In genomic region chr12:1993871-1994371, GRCh38 we compare ENCODE assay signal across 11 cellular contexts. TPM values are rescaled to one million over a fixed set of nuclear protein-coding genes. Genes with fewer than 3 reads are reported as not detected.
A peak's percentile ranks its signal among the peaks of the same experiment; 100 is the strongest.
DNase-seq lines count a peak whose midpoint lies in the region; ATAC-seq, FAIRE-seq and TF ChIP-seq lines count a peak whose summit lies in the region.
"Had no signal": no experiment of that assay in that cellular context is flagged by ENCODE, and none has a peak within 500 bp of the region (broad histone marks: within the 10 kb centered on the region; RNA-seq: fewer than 3 reads in every experiment).

No MANE protein-coding gene starts in this region.

- no peak overlapping the region for H3K4me3 Mint-ChIP-seq in GM23338
- H3K4me3 Mint-ChIP-seq in activated T-helper 1 cell treated with anti-CD3 and anti-CD28 coated beads, Interleukin-12 subunit alpha, Interleukin-12 subunit beta, Interleukin-2, Interleukin-4 antibody, amounts not matched to agents 30 ng/mL and 10 ng/mL and 1 ng/mL, durations not matched to agents 14 hours and 24 hours and 36 hours = no peak overlapping the region
- H3K4me3 Mint-ChIP-seq: activated naive CD4-positive, alpha-beta T cell treated with anti-CD3 and anti-CD28 coated beads for 36 hours had no signal

- H3K4me3 ChIP-seq in epithelial cell of esophagus (ENCODE audit: low read length) (no peak overlapping the region), pancreas (no peak overlapping the region), GM23338 (no peak overlapping the region)

- H3K4me2 ChIP-seq in GM23338 = no peak overlapping the region

- TF ChIP-seq CTCF in epithelial cell of esophagus (IDR thresholded peaks at IDR 0.05; ENCODE audit: insufficient read depth, low read depth, low read length, missing control alignments) (no peak), pancreas (IDR thresholded peaks at IDR 0.05) (no peak), GM23338 (conservative IDR thresholded peaks at IDR 0.05; ENCODE audit: low read depth in 2 of 2) (no peak)

- H3K27ac Mint-ChIP-seq in GM23338 = no peak overlapping the region
- H3K27ac Mint-ChIP-seq in activated T-helper 1 cell treated with anti-CD3 and anti-CD28 coated beads, Interleukin-12 subunit alpha, Interleukin-12 subunit beta, Interleukin-2, Interleukin-4 antibody, amounts not matched to agents 30 ng/mL and 10 ng/mL and 1 ng/mL, durations not matched to agents 14 hours and 24 hours and 36 hours = no peak overlapping the region
- H3K27ac Mint-ChIP-seq: activated naive CD4-positive, alpha-beta T cell treated with anti-CD3 and anti-CD28 coated beads for 36 hours had no signal

- H3K27me3 ChIP-seq in pancreas (no peaks in the 10 kb centered on the region), GM23338 (ENCODE audit: insufficient read depth) (no peaks in the 10 kb centered on the region)

- intact Hi-C loops in pancreas (cut with DNase I) = no loop called here
- intact Hi-C loops in activated T-helper 1 cell treated with anti-CD3 and anti-CD28 coated beads, Interleukin-12 subunit alpha, Interleukin-12 subunit beta, Interleukin-2, Interleukin-4 antibody, amounts not matched to agents 30 ng/mL and 10 ng/mL and 1 ng/mL, durations not matched to agents 14 hours and 24 hours and 36 hours (cut with micrococcal nuclease) = no loop called here

- no peaks in the 10 kb centered on the region for H3F3A ChIP-seq in GM23338 (replicated peaks; ENCODE audit: low read depth)

- H4K20me1 ChIP-seq in GM23338 (replicated peaks; ENCODE audit: insufficient read depth) = no peaks in the 10 kb centered on the region

- H3K9me3 ChIP-seq in pancreas = no peaks in the 10 kb centered on the region

- peaks cover 43% of the 10 kb centered on the region for H3K4me1 Mint-ChIP-seq in GM23338
- H3K4me1 Mint-ChIP-seq in activated T-helper 1 cell treated with anti-CD3 and anti-CD28 coated beads, Interleukin-12 subunit alpha, Interleukin-12 subunit beta, Interleukin-2, Interleukin-4 antibody, amounts not matched to agents 30 ng/mL and 10 ng/mL and 1 ng/mL, durations not matched to agents 14 hours and 24 hours and 36 hours (ENCODE audit: low read depth) = peaks cover 23% of the 10 kb centered on the region

- no peak overlapping the region for H2AFZ ChIP-seq in GM23338

- H3K79me2 ChIP-seq in GM23338 (replicated peaks; ENCODE audit: insufficient read depth) = peaks cover 6% of the 10 kb centered on the region; the same call in 1 of the 2 replicates

- H3K27ac ChIP-seq in pancreas = no peak overlapping the region
- no peak overlapping the region for H3K27ac ChIP-seq in GM23338 (ENCODE audit: low read depth)

- H3K4me1 ChIP-seq in pancreas (peaks cover 0 to 3% (median 0%) of the 10 kb centered on the region in 3 donors), GM23338 (ENCODE audit: insufficient read depth) (peaks cover 35% of the 10 kb centered on the region)

- peaks cover 0 to 15% (median 0%) of the 10 kb centered on the region in 3 donors for H3K36me3 ChIP-seq in pancreas
- H3K36me3 ChIP-seq in GM23338 (ENCODE audit: insufficient read depth) = no peaks in the 10 kb centered on the region

- H3K9me3 Mint-ChIP-seq in GM23338 = no peaks in the 10 kb centered on the region
- H3K9me3 Mint-ChIP-seq in activated T-helper 1 cell treated with anti-CD3 and anti-CD28 coated beads, Interleukin-12 subunit alpha, Interleukin-12 subunit beta, Interleukin-2, Interleukin-4 antibody, amounts not matched to agents 30 ng/mL and 10 ng/mL and 1 ng/mL, durations not matched to agents 14 hours and 24 hours and 36 hours = no peaks in the 10 kb centered on the region
- H3K9me3 Mint-ChIP-seq: activated naive CD4-positive, alpha-beta T cell treated with anti-CD3 and anti-CD28 coated beads for 36 hours had no signal

- no peaks in the 10 kb centered on the region for H3K27me3 Mint-ChIP-seq in GM23338 (ENCODE audit: insufficient read depth, low read depth, poor library complexity)
- H3K27me3 Mint-ChIP-seq in activated T-helper 1 cell treated with anti-CD3 and anti-CD28 coated beads, Interleukin-12 subunit alpha, Interleukin-12 subunit beta, Interleukin-2, Interleukin-4 antibody, amounts not matched to agents 30 ng/mL and 10 ng/mL and 1 ng/mL, durations not matched to agents 14 hours and 24 hours and 36 hours (ENCODE audit: insufficient read depth) = no peaks in the 10 kb centered on the region

- DNase-seq in EL (peak; percentile 74), NOMO-1 treated with DMSO at 0.1 percent for 48 hours (lab: John Stamatoyannopoulos, UW; ENCODE audit: unreplicated experiment) (peak; percentile 72), epithelial cell of esophagus (ENCODE audit: low read depth) (peak; percentile 74), pancreas (no peak), GM23338 (ENCODE audit: low spot score) (no peak), foreskin melanocyte (no peak), nucleus accumbens (lab: John Stamatoyannopoulos, UW) (no peak)
- DNase-seq in activated T-helper 1 cell treated with anti-CD3 and anti-CD28 coated beads, Interleukin-12 subunit alpha, Interleukin-12 subunit beta, Interleukin-2, Interleukin-4 antibody, amounts not matched to agents 30 ng/mL and 10 ng/mL and 1 ng/mL, durations not matched to agents 14 hours and 24 hours and 36 hours (ENCODE audit: low spot score) = no peak
- DNase-seq: activated naive CD4-positive, alpha-beta T cell treated with anti-CD3 and anti-CD28 coated beads for 36 hours; DND-41; NCI-H2029 treated with DMSO at 0.1 percent for 48 hours had no signal

- peaks cover 37% of the 10 kb centered on the region for H3K36me3 Mint-ChIP-seq in GM23338 (ENCODE audit: low read depth)
- peaks cover 35% of the 10 kb centered on the region for H3K36me3 Mint-ChIP-seq in activated T-helper 1 cell treated with anti-CD3 and anti-CD28 coated beads, Interleukin-12 subunit alpha, Interleukin-12 subunit beta, Interleukin-2, Interleukin-4 antibody, amounts not matched to agents 30 ng/mL and 10 ng/mL and 1 ng/mL, durations not matched to agents 14 hours and 24 hours and 36 hours (ENCODE audit: low read depth)

- H3K9me2 ChIP-seq in GM23338 (ENCODE audit: insufficient read depth) = no peaks in the 10 kb centered on the region

- FAIRE-seq in pancreas (lab: Jason Lieb, UNC) = no peak

- ATAC-seq in pancreas (peak in 3 of 4 donors; percentile 29 to 61 (median 48)), GM23338 (no peak)

- 63 to 75% methylated on average over 2 of the region's 2 CpGs for WGBS in pancreas, 2 donors

TF ChIP-seq in GM23338, 12 proteins besides CTCF, POLR2A, EP300 and RAD21:
- no peak for TF ChIP-seq ZNF331 (CRISPR knock-in tag; IDR thresholded peaks at IDR 0.05; ENCODE audit: low read depth)
- TF ChIP-seq, protein P1, sequence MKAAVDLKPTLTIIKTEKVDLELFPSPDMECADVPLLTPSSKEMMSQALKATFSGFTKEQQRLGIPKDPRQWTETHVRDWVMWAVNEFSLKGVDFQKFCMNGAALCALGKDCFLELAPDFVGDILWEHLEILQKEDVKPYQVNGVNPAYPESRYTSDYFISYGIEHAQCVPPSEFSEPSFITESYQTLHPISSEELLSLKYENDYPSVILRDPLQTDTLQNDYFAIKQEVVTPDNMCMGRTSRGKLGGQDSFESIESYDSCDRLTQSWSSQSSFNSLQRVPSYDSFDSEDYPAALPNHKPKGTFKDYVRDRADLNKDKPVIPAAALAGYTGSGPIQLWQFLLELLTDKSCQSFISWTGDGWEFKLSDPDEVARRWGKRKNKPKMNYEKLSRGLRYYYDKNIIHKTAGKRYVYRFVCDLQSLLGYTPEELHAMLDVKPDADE (IDR thresholded peaks at IDR 0.05) = no peak
- TF ChIP-seq POLR2AphosphoS5 (IDR thresholded peaks at IDR 0.05; ENCODE audit: low read depth) = no peak
- TF ChIP-seq CREB1 (CRISPR knock-in tag; IDR thresholded peaks at IDR 0.05; ENCODE audit: low read depth) = no peak
- no peak for TF ChIP-seq EZH2 (IDR thresholded peaks at IDR 0.05; ENCODE audit: low read depth, unreplicated experiment)
- no peak for TF ChIP-seq ZNF114 (CRISPR knock-in tag; IDR thresholded peaks at IDR 0.05)
- no peak for TF ChIP-seq JUNB (IDR thresholded peaks at IDR 0.05; ENCODE audit: unreplicated experiment)
- TF ChIP-seq STAT1 (IDR thresholded peaks at IDR 0.05; ENCODE audit: unreplicated experiment) = no peak
- TF ChIP-seq NANOG (IDR thresholded peaks at IDR 0.05; ENCODE audit: borderline replicate concordance) = no peak

RNA-seq across cellular contexts. Expression of gene DCP1B, which starts 10.3 kb away (rescaled TPM):
- total RNA-seq in pancreas = 1 to 10 TPM; 5.3 to 7.1 (median 6.6) TPM
- polyA plus RNA-seq in pancreas (1 to 10 TPM; 3.4 to 7.5 TPM), GM23338 (2016; fragmentation: Nextera tagmentation; extraction: Ambion mirVana) (18.9 and 24.4 TPM in 2 replicates)
- 28.6 and 29.8 TPM in 2 replicates for total RNA-seq in GM23338 (2014; rRNA removed; shearing (Covaris generic))
- 8.8 and 9.8 TPM in 2 replicates for total RNA-seq in activated T-helper 1 cell treated with anti-CD3 and anti-CD28 coated beads, Interleukin-12 subunit alpha, Interleukin-12 subunit beta, Interleukin-2, Interleukin-4 antibody, amounts not matched to agents 30 ng/mL and 10 ng/mL and 1 ng/mL, durations not matched to agents 14 hours and 24 hours and 36 hours

RNA-seq across cellular contexts. Expression of gene CACNA1C, which starts 58.9 kb away (rescaled TPM):
- total RNA-seq in pancreas = 1 to 10 TPM; 1.2 to 2.6 (median 1.7) TPM
- 1 to 10 TPM; 3.3 to 3.8 TPM for polyA plus RNA-seq in pancreas
- total RNA-seq in GM23338 (2014; rRNA removed; shearing (Covaris generic)) = 0.82 and 2.1 TPM in 2 replicates
- polyA plus RNA-seq in GM23338 (2016; fragmentation: Nextera tagmentation; extraction: Ambion mirVana) = 0.26 and 0.78 TPM in 2 replicates
- 0.18 and 0.27 TPM in 2 replicates for total RNA-seq in activated T-helper 1 cell treated with anti-CD3 and anti-CD28 coated beads, Interleukin-12 subunit alpha, Interleukin-12 subunit beta, Interleukin-2, Interleukin-4 antibody, amounts not matched to agents 30 ng/mL and 10 ng/mL and 1 ng/mL, durations not matched to agents 14 hours and 24 hours and 36 hours

Comparison
In these comparisons a context has a peak if more than half of its experiments do, and no peak if none do; other contexts are left out.
1. DNase-seq: peak in EL (single experiment), NOMO-1 treated with DMSO at 0.1 percent for 48 hours (single experiment) and epithelial cell of esophagus (single experiment); none in pancreas (0 of 6), GM23338 (single experiment), foreskin melanocyte (single experiment), activated T-helper 1 cell treated with anti-CD3 and anti-CD28 coated beads, Interleukin-12 subunit alpha, Interleukin-12 subunit beta, Interleukin-2, Interleukin-4 antibody, amounts not matched to agents 30 ng/mL and 10 ng/mL and 1 ng/mL, durations not matched to agents 14 hours and 24 hours and 36 hours (single experiment) and nucleus accumbens (0 of 56).